19 cellular contexts compared by ENCODE assay signal in the genomic region with DNA sequence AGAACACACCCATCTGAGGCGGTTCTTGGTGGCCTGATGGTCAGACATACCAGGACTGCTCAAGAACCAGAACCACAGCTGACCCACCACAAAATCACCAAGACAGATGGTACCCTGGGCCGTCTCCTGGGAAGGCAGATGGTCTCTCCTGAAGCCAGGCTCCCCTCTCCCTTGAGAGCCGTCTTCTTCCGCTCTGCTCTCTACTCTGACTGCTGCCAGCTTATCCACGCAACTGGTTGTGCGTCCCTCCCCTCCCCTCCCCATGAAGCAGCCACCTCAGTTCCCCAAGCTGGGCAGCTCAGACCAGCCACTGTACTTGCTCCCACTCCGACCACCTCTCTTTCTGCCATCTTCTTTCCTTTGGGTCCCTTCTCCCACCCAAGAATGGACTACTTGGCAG.
"Had no signal": no experiment of that assay in that cellular context is flagged by ENCODE, and none has a peak within 500 bp of the region (broad histone marks: within the 10 kb centered on the region; RNA-seq: fewer than 3 reads in every experiment).

No MANE protein-coding gene starts in this region.

- H3K9me3 ChIP-seq: mucosa of descending colon, ovary, right lobe of liver, thoracic aorta, upper lobe of left lung had no signal

- H3K4me1 Mint-ChIP-seq: activated naive CD4-positive, alpha-beta T cell treated with anti-CD3 and anti-CD28 coated beads, Interleukin-2, amount 50 U/mL, for 24 hours had no signal

- H3K27me3 ChIP-seq: ovary, right lobe of liver, upper lobe of left lung had no signal

- H3K9me3 Mint-ChIP-seq: activated CD4-positive, alpha-beta memory T cell treated with anti-CD3 and anti-CD28 coated beads, Interleukin-2, amount 10 ng/mL, durations not matched to agents 7 days and 5 days; activated naive CD4-positive, alpha-beta T cell treated with anti-CD3 and anti-CD28 coated beads, Interleukin-2, amount 50 U/mL, for 24 hours; dendritic cell treated with granulocyte-macrophage colony-stimulating factor and Interleukin-4, amounts not matched to agents 40 ng/mL and 50 ng/mL, for 4 days; naive thymus-derived CD8-positive, alpha-beta T cell; T-helper 1 cell treated with Interleukin-12 subunit alpha and Interleukin-12 subunit beta and Interleukin-4 antibody, amounts not matched to agents 30 μg/mL and 1 μg/mL, for 36 hours had no signal

- H3K4me3 Mint-ChIP-seq: activated CD4-positive, alpha-beta memory T cell treated with anti-CD3 and anti-CD28 coated beads, Interleukin-2, amount 10 ng/mL, durations not matched to agents 7 days and 5 days; activated naive CD4-positive, alpha-beta T cell treated with anti-CD3 and anti-CD28 coated beads, Interleukin-2, amount 50 U/mL, for 24 hours; dendritic cell treated with granulocyte-macrophage colony-stimulating factor and Interleukin-4, amounts not matched to agents 40 ng/mL and 50 ng/mL, for 4 days; T-helper 1 cell treated with Interleukin-12 subunit alpha and Interleukin-12 subunit beta and Interleukin-4 antibody, amounts not matched to agents 30 μg/mL and 1 μg/mL, for 36 hours had no signal

- H3K4me3 ChIP-seq: mucosa of descending colon, ovary, right lobe of liver, thoracic aorta, upper lobe of left lung had no signal

- H3K27ac Mint-ChIP-seq: dendritic cell treated with granulocyte-macrophage colony-stimulating factor and Interleukin-4, amounts not matched to agents 40 ng/mL and 50 ng/mL, for 4 days; T-helper 1 cell treated with Interleukin-12 subunit alpha and Interleukin-12 subunit beta and Interleukin-4 antibody, amounts not matched to agents 30 μg/mL and 1 μg/mL, for 36 hours had no signal

- H3K4me1 ChIP-seq: right lobe of liver, upper lobe of left lung had no signal

- H3K27me3 Mint-ChIP-seq: activated CD4-positive, alpha-beta memory T cell treated with anti-CD3 and anti-CD28 coated beads, Interleukin-2, amount 10 ng/mL, durations not matched to agents 7 days and 5 days; activated naive CD4-positive, alpha-beta T cell treated with anti-CD3 and anti-CD28 coated beads, Interleukin-2, amount 50 U/mL, for 24 hours; dendritic cell treated with granulocyte-macrophage colony-stimulating factor and Interleukin-4, amounts not matched to agents 40 ng/mL and 50 ng/mL, for 4 days; naive thymus-derived CD8-positive, alpha-beta T cell had no signal

- H3K36me3 ChIP-seq: ovary had no signal

- ATAC-seq: left ventricle myocardium superior; mucosa of descending colon; naive thymus-derived CD8-positive, alpha-beta T cell had no signal

- H3K27ac ChIP-seq: ovary, right lobe of liver, thoracic aorta, upper lobe of left lung, WERI-Rb-1 had no signal

- DNase-seq: activated CD4-positive, alpha-beta memory T cell treated with anti-CD3 and anti-CD28 coated beads, Interleukin-2, amount 10 ng/mL, durations not matched to agents 7 days and 5 days; activated CD4-positive, alpha-beta T cell treated with anti-CD3 and anti-CD28 coated beads for 1 hour; activated gamma-delta T cell; activated T-cell treated with anti-CD3 and anti-CD28 coated beads, Interleukin-2, amount 50 U/mL, for 48 hours; effector memory CD4-positive, alpha-beta T cell; left ventricle myocardium superior; mucosa of descending colon; naive thymus-derived CD8-positive, alpha-beta T cell; ovary; small intestine; stimulated activated CD4-positive, alpha-beta T cell treated with anti-CD3 and anti-CD28 coated beads, Interleukin-15, amount 100 ng/mL, for 24 hours; stimulated activated CD4-positive, alpha-beta T cell treated with anti-CD3 and anti-CD28 coated beads, Interleukin-2, amount 100 ng/mL, for 48 hours; upper lobe of left lung; WERI-Rb-1 had no signal
